Comparison of ENCODE assay signal across 1 cellular context in genomic region chr6:33983109-33983475, GRCh38.
TF ChIP-seq lines count a peak whose summit lies in the region.

No MANE protein-coding gene starts in this region.

TF ChIP-seq in PFSK-1, 5 proteins besides CTCF, POLR2A, EP300 and RAD21 (continued from another document):
- TF ChIP-seq REST (IDR thresholded peaks at IDR 0.05; ENCODE audit: insufficient read depth in 1 of 2, low read depth in 2 of 2, low read length in 2 of 2), result peak; percentile 78 to 89
- no peak for TF ChIP-seq SIN3A (IDR thresholded peaks at IDR 0.05; ENCODE audit: borderline replicate concordance, insufficient read depth, low read length)
